ENCODE assay signal across 37 cellular contexts in genomic region chr20:56274156-56274555, GRCh38. TPM values are rescaled to one million over a fixed set of nuclear protein-coding genes. Genes with fewer than 3 reads are reported as not detected.
"Had no signal": no experiment of that assay in that cellular context is flagged by ENCODE, and none has a peak within 500 bp of the region (broad histone marks: within the 10 kb centered on the region; RNA-seq: fewer than 3 reads in every experiment).

No MANE protein-coding gene starts in this region.

- H3K27ac ChIP-seq: KMS-11 had no signal

- H3K36me3 ChIP-seq: MG63 had no signal

- DNase-seq: Karpas-422, Kasumi-1, MG63, MM.1S, MV-4-11, NCI-H1048, NCI-H1092, NCI-H1092 treated with DMSO at 0.1 percent for 48 hours, NCI-H1105, NCI-H1105 treated with DMSO at 0.1 percent for 48 hours, NCI-H1417 treated with DMSO at 0.1 percent for 48 hours, NCI-H1436, NCI-H1436 treated with DMSO at 0.1 percent for 48 hours, NCI-H146, NCI-H1694, NCI-H1694 treated with DMSO at 0.1 percent for 48 hours, NCI-H187, NCI-H187 treated with DMSO at 0.1 percent for 48 hours, NCI-H1930, NCI-H2029, NCI-H2029 treated with DMSO at 0.1 percent for 48 hours, NCI-H2081, NCI-H2081 treated with DMSO at 0.1 percent for 48 hours, NCI-H2107, NCI-H2171, NCI-H2171 treated with DMSO at 0.1 percent for 48 hours, NCI-H2227 treated with DMSO at 0.1 percent for 48 hours, NCI-H226, NCI-H345, NCI-H446, NCI-H446 treated with DMSO at 0.1 percent for 48 hours, NCI-H510A had no signal

- H3K27me3 ChIP-seq: MG63 had no signal

- H3K4me3 ChIP-seq: MG63 had no signal

- H3K9ac ChIP-seq: KMS-11 had no signal

- H3K9me3 ChIP-seq: MG63 had no signal

- H3K4me2 ChIP-seq: KMS-11 had no signal

RNA-seq across cellular contexts. Expression of gene MC3R, which starts 25.6 kb away (rescaled TPM):
- total RNA-seq: LHCN-M2, M059J, MCF 10A, NCI-H460 had no signal
